Comparison of ENCODE assay signal across 32 cellular contexts in the genomic region with DNA sequence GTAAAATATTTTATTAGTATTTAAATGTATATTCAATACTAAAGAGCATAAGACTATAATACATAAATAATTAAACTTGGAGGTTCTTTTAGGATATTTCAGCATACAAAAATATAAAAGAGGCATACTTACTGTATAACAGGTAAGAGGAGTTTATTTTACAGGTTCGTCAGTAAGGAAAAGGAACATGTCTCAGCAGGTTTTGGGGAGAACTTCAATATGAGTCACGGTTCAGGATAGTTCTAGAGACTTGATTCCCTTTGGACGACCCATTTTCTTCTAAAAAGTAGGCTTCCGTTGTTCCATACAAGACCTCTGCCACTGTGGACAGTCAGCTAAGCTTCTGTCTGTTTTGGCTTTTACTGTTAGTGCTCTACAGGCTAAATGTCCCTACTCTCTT.
"Had no signal": no experiment of that assay in that cellular context is flagged by ENCODE, and none has a peak within 500 bp of the region (broad histone marks: within the 10 kb centered on the region; RNA-seq: fewer than 3 reads in every experiment).

No MANE protein-coding gene starts in this region.

- DNase-seq: activated B cell treated with CpG ODN at 0.5 μM for 24 hours; activated CD4-positive, alpha-beta T cell treated with anti-CD3 and anti-CD28 coated beads for 1 hour; activated CD4-positive, alpha-beta T cell treated with anti-CD3 and anti-CD28 coated beads, Interleukin-2, amount 10 ng/mL, durations not matched to agents 24 days and 14 days; activated CD4-positive, alpha-beta T cell treated with anti-CD3 and anti-CD28 coated beads, Interleukin-2, amount 50 U/mL, for 48 hours; activated CD8-positive, alpha-beta memory T cell treated with anti-CD3 and anti-CD28 coated beads, Interleukin-2, amount 10 ng/mL, durations not matched to agents 7 days and 5 days; activated effector memory CD4-positive, alpha-beta T cell treated with anti-CD3 and anti-CD28 coated beads, Interleukin-2, amount 50 U/mL, for 16 hours; activated naive CD4-positive, alpha-beta T cell treated with anti-CD3 and anti-CD28 coated beads for 36 hours; activated T-cell treated with anti-CD3 and anti-CD28 coated beads, Interleukin-2, amount 50 U/mL, for 24 hours; amygdala; cerebellar nuclear complex; Kasumi-1; KBM-7; MV-4-11; NCI-H1092 treated with DMSO at 0.1 percent for 48 hours; NCI-H1417 treated with DMSO at 0.1 percent for 48 hours; NCI-H1694; NCI-H2029; NCI-H2107; NCI-H2171 treated with DMSO at 0.1 percent for 48 hours; NCI-H226; NCI-H510A; NCI-H526 treated with DMSO at 0.1 percent for 48 hours; NCI-H82; OCI-M1; Peyer's patch; SHP77 treated with DMSO at 0.1 percent for 48 hours; T-helper 17 cell; T-helper 9 cell had no signal

- H3K27me3 ChIP-seq: Peyer's patch had no signal

- FAIRE-seq: astrocyte, TTC549 had no signal

- H3K4me3 Mint-ChIP-seq: activated B cell treated with CpG ODN at 0.5 μM for 24 hours; activated CD4-positive, alpha-beta T cell treated with anti-CD3 and anti-CD28 coated beads, Interleukin-2, amount 10 ng/mL, durations not matched to agents 24 days and 14 days; activated CD8-positive, alpha-beta memory T cell treated with anti-CD3 and anti-CD28 coated beads, Interleukin-2, amount 10 ng/mL, durations not matched to agents 7 days and 5 days; activated naive CD4-positive, alpha-beta T cell treated with anti-CD3 and anti-CD28 coated beads for 36 hours; activated naive CD8-positive, alpha-beta T cell; activated T-cell treated with anti-CD3 and anti-CD28 coated beads, Interleukin-2, amount 50 U/mL, for 24 hours; brain; T-helper 17 cell had no signal

- H3K4me1 ChIP-seq: Peyer's patch had no signal

- H3K36me3 Mint-ChIP-seq: activated CD8-positive, alpha-beta memory T cell treated with anti-CD3 and anti-CD28 coated beads, Interleukin-2, amount 10 ng/mL, durations not matched to agents 7 days and 5 days; activated naive CD8-positive, alpha-beta T cell; brain had no signal

- H3K36me3 ChIP-seq: Peyer's patch had no signal

- H3K27ac ChIP-seq: Peyer's patch had no signal

- H3K27me3 Mint-ChIP-seq: activated B cell treated with CpG ODN at 0.5 μM for 24 hours; activated CD4-positive, alpha-beta T cell treated with anti-CD3 and anti-CD28 coated beads, Interleukin-2, amount 10 ng/mL, durations not matched to agents 24 days and 14 days; activated CD8-positive, alpha-beta memory T cell treated with anti-CD3 and anti-CD28 coated beads, Interleukin-2, amount 10 ng/mL, durations not matched to agents 7 days and 5 days; activated naive CD8-positive, alpha-beta T cell; activated T-cell treated with anti-CD3 and anti-CD28 coated beads, Interleukin-2, amount 50 U/mL, for 24 hours; T-helper 17 cell had no signal

- H3K27ac Mint-ChIP-seq: activated B cell treated with CpG ODN at 0.5 μM for 24 hours; activated CD4-positive, alpha-beta T cell treated with anti-CD3 and anti-CD28 coated beads, Interleukin-2, amount 10 ng/mL, durations not matched to agents 24 days and 14 days; activated CD8-positive, alpha-beta memory T cell treated with anti-CD3 and anti-CD28 coated beads, Interleukin-2, amount 10 ng/mL, durations not matched to agents 7 days and 5 days; activated naive CD4-positive, alpha-beta T cell treated with anti-CD3 and anti-CD28 coated beads for 36 hours; activated naive CD8-positive, alpha-beta T cell; activated T-cell treated with anti-CD3 and anti-CD28 coated beads, Interleukin-2, amount 50 U/mL, for 24 hours; brain; T-helper 17 cell had no signal

- H3K4me3 ChIP-seq: Peyer's patch had no signal

- H3K4me1 Mint-ChIP-seq: activated B cell treated with CpG ODN at 0.5 μM for 24 hours; activated CD4-positive, alpha-beta T cell treated with anti-CD3 and anti-CD28 coated beads, Interleukin-2, amount 10 ng/mL, durations not matched to agents 24 days and 14 days; activated CD8-positive, alpha-beta memory T cell treated with anti-CD3 and anti-CD28 coated beads, Interleukin-2, amount 10 ng/mL, durations not matched to agents 7 days and 5 days; brain; T-helper 17 cell had no signal

- H3K9me3 Mint-ChIP-seq: activated B cell treated with CpG ODN at 0.5 μM for 24 hours; activated CD4-positive, alpha-beta T cell treated with anti-CD3 and anti-CD28 coated beads, Interleukin-2, amount 10 ng/mL, durations not matched to agents 24 days and 14 days; activated naive CD4-positive, alpha-beta T cell treated with anti-CD3 and anti-CD28 coated beads for 36 hours; activated T-cell treated with anti-CD3 and anti-CD28 coated beads, Interleukin-2, amount 50 U/mL, for 24 hours had no signal

- ATAC-seq: activated CD8-positive, alpha-beta memory T cell treated with anti-CD3 and anti-CD28 coated beads, Interleukin-2, amount 10 ng/mL, durations not matched to agents 7 days and 5 days; T-helper 17 cell had no signal

- H3K9me3 ChIP-seq: Peyer's patch had no signal
